ENCODE assay signal across 12 cellular contexts in genomic region chr10:87671416-87671815, GRCh38.
"Had no signal": no experiment of that assay in that cellular context is flagged by ENCODE, and none has a peak within 500 bp of the region (broad histone marks: within the 10 kb centered on the region; RNA-seq: fewer than 3 reads in every experiment).

No MANE protein-coding gene starts in this region.

- ATAC-seq: natural killer cell treated with Interleukin-12 subunit alpha and Interleukin-12 subunit beta and Interleukin-15 and Interleukin-18, amount 100 ng/mL, for 72 hours; right cardiac atrium had no signal

- DNase-seq: activated CD4-positive, alpha-beta T cell treated with anti-CD3 and anti-CD28 coated beads, Interleukin-2, amount 10 ng/mL, durations not matched to agents 7 days and 5 days; activated CD4-positive, CD25-positive, alpha-beta regulatory T cell; activated CD8-positive, alpha-beta memory T cell treated with anti-CD3 and anti-CD28 coated beads for 24 hours; activated naive CD8-positive, alpha-beta T cell treated with anti-CD3 and anti-CD28 coated beads for 36 hours; anterior cingulate cortex; glutamatergic neuron; hypothalamus; right cardiac atrium; small intestine had no signal

- H3K36me3 ChIP-seq: suprapubic skin had no signal

- H3K9me3 ChIP-seq: esophagus muscularis mucosa, suprapubic skin had no signal

- H3K4me3 ChIP-seq: esophagus muscularis mucosa, suprapubic skin had no signal

- H3K27ac ChIP-seq: suprapubic skin had no signal

- FAIRE-seq: small intestine had no signal

- H3K27me3 ChIP-seq: suprapubic skin had no signal

- H3K4me1 ChIP-seq: suprapubic skin had no signal
